In genomic region chr21:18204931-18205330, GRCh38 we compare ENCODE assay signal across 19 cellular contexts. TPM values are rescaled to one million over a fixed set of nuclear protein-coding genes. Genes with fewer than 3 reads are reported as not detected.
DNase-seq lines count a peak whose midpoint lies in the region; ATAC-seq and TF ChIP-seq lines count a peak whose summit lies in the region.
"Had no signal": no experiment of that assay in that cellular context is flagged by ENCODE, and none has a peak within 500 bp of the region (broad histone marks: within the 10 kb centered on the region; RNA-seq: fewer than 3 reads in every experiment).

No MANE protein-coding gene starts in this region.

- ATAC-seq in SK-N-SH treated with all-trans-retinoic acid at 6 μM for 48 hours (no peak), RWPE2 (ENCODE audit: low read depth) (0 out of 3 replicates have a peak, but pooled peaks have one; percentile 23), GM21526 (IDR thresholded peaks at IDR 0.05; ENCODE audit: low FRiP score, unreplicated experiment) (no peak), GM18909 (IDR thresholded peaks at IDR 0.05; ENCODE audit: poor library complexity, unreplicated experiment) (no peak)
- ATAC-seq in activated T-cell treated with anti-CD3 and anti-CD28 coated beads, Interleukin-2, amount 50 U/mL, for 4 hours = no peak
- ATAC-seq: activated naive CD4-positive, alpha-beta T cell treated with anti-CD3 and anti-CD28 coated beads, Interleukin-2, amount 50 U/mL, for 72 hours; mucosa of descending colon; stimulated activated naive B cell treated with anti-CD40 and anti-IgM and Interleukin-4, amounts not matched to agents 10 μg/mL and 1 μg/mL and 100 μg/mL, for 72 hours; T-cell had no signal

- H3K18ac ChIP-seq in mesenchymal stem cell (ENCODE audit: low read depth in 1 of 2, low read length in 2 of 2) = no peak overlapping the region

- 0% methylated on average over 1 of the region's 1 CpG for WGBS in SK-N-SH (ENCODE audit: low lambda C conversion rate)
- no CpG with 5 or more reads among the region's 1 CpG for WGBS in mesenchymal stem cell

- 0 out of 2 replicates have a peak, but pooled peaks have one; percentile 7 for TF ChIP-seq RAD21 in SK-N-SH (IDR thresholded peaks at IDR 0.05; ENCODE audit: low read length)

- no peaks in the 10 kb centered on the region for H3K79me2 ChIP-seq in SK-N-SH (ENCODE audit: insufficient read depth)
- H3K79me2 ChIP-seq in Loucy (ENCODE audit: insufficient read depth, low read length) = no peaks in the 10 kb centered on the region

- H3K14ac ChIP-seq in mesenchymal stem cell (ENCODE audit: low read length in 2 of 2) = no peak overlapping the region

- H3K4me2 ChIP-seq in SK-N-SH = no peak overlapping the region
- H3K4me2 ChIP-seq in Loucy (ENCODE audit: low read depth, low read length, poor library complexity, severe bottlenecking) = no peak overlapping the region
- H3K4me2 ChIP-seq in mesenchymal stem cell (ENCODE audit: low read length, poor library complexity, severe bottlenecking) = no peak overlapping the region

- no peak overlapping the region for H2BK5ac ChIP-seq in mesenchymal stem cell (ENCODE audit: low read depth, low read length, poor library complexity, severe bottlenecking)

- H3K36me3 Mint-ChIP-seq in activated T-cell treated with anti-CD3 and anti-CD28 coated beads, Interleukin-2, amount 50 U/mL, for 4 hours (ENCODE audit: insufficient read depth) = no peaks in the 10 kb centered on the region
- H3K36me3 Mint-ChIP-seq: CD4-positive, alpha-beta memory T cell; stimulated activated naive B cell treated with anti-CD40 and anti-IgM and Interleukin-4, amounts not matched to agents 10 μg/mL and 1 μg/mL and 100 μg/mL, for 72 hours; T-cell had no signal

- no peak overlapping the region for H3K27ac ChIP-seq in SK-N-SH (ENCODE audit: low read depth in 2 of 2, low read length in 1 of 2)
- no peak overlapping the region for H3K27ac ChIP-seq in RWPE2 (ENCODE audit: poor library complexity, severe bottlenecking)
- no peak overlapping the region for H3K27ac ChIP-seq in mesenchymal stem cell (ENCODE audit: low read length, poor library complexity, severe bottlenecking)
- H3K27ac ChIP-seq: HL-60, RWPE1, tibial artery had no signal

- no peaks in the 10 kb centered on the region for H3K4me1 ChIP-seq in SK-N-SH (ENCODE audit: control insufficient read depth in 1 of 2, insufficient read depth in 2 of 2, low read depth in 1 of 2, low read length in 1 of 2)
- H3K4me1 ChIP-seq in Loucy (ENCODE audit: insufficient read depth, low read length, poor library complexity, severe bottlenecking) = no peaks in the 10 kb centered on the region
- no peaks in the 10 kb centered on the region for H3K4me1 ChIP-seq in RWPE2 (ENCODE audit: insufficient read depth, poor library complexity, severe bottlenecking)
- H3K4me1 ChIP-seq in mesenchymal stem cell (ENCODE audit: control insufficient read depth, insufficient read depth, low read depth, low read length) = no peaks in the 10 kb centered on the region
- H3K4me1 ChIP-seq: tibial artery had no signal

- H3K36me3 ChIP-seq in SK-N-SH (replicated peaks in 1 of 2; ENCODE audit: control insufficient read depth in 1 of 2, insufficient read depth in 2 of 2, low read length in 1 of 2) (no peaks in the 10 kb centered on the region), Loucy (ENCODE audit: insufficient read depth, low read length) (no peaks in the 10 kb centered on the region), RWPE2 (ENCODE audit: low read depth) (no peaks in the 10 kb centered on the region), mesenchymal stem cell (ENCODE audit: control insufficient read depth in 1 of 2, insufficient read depth in 2 of 2, low read depth in 1 of 2, low read length in 2 of 2) (no peaks in the 10 kb centered on the region)
- H3K36me3 ChIP-seq: tibial artery had no signal

- no peaks in the 10 kb centered on the region for H3K9me2 ChIP-seq in SK-N-SH
- no peaks in the 10 kb centered on the region for H3K9me2 ChIP-seq in Loucy (replicated peaks; ENCODE audit: low read depth, low read length)

- no peaks in the 10 kb centered on the region for H3K27me3 Mint-ChIP-seq in activated T-cell treated with anti-CD3 and anti-CD28 coated beads, Interleukin-2, amount 50 U/mL, for 4 hours (ENCODE audit: low read depth)
- H3K27me3 Mint-ChIP-seq: CD4-positive, alpha-beta memory T cell; stimulated activated naive B cell treated with anti-CD40 and anti-IgM and Interleukin-4, amounts not matched to agents 10 μg/mL and 1 μg/mL and 100 μg/mL, for 72 hours; T-cell had no signal

- no peak overlapping the region for H2BK120ac ChIP-seq in mesenchymal stem cell (ENCODE audit: low read depth, low read length)

- TF ChIP-seq CTCF in SK-N-SH (IDR thresholded peaks at IDR 0.05) = no peak
- TF ChIP-seq CTCF in Loucy (conservative IDR thresholded peaks at IDR 0.05; ENCODE audit: low read length) = peak; percentile 34
- TF ChIP-seq CTCF in RWPE2 (IDR thresholded peaks at IDR 0.05; ENCODE audit: poor library complexity, severe bottlenecking) = no peak

- no peak overlapping the region for H3K9ac ChIP-seq in SK-N-SH
- H3K9ac ChIP-seq in Loucy (ENCODE audit: low read depth, low read length, poor library complexity, severe bottlenecking) = no peak overlapping the region
- no peak overlapping the region for H3K9ac ChIP-seq in mesenchymal stem cell (ENCODE audit: low read length)

- H3K23ac ChIP-seq in mesenchymal stem cell (ENCODE audit: low read length in 2 of 2) = no peak overlapping the region

- no peak overlapping the region for H4K91ac ChIP-seq in mesenchymal stem cell (ENCODE audit: low read length)

- H4K20me1 ChIP-seq in SK-N-SH (ENCODE audit: insufficient read depth) (no peaks in the 10 kb centered on the region), Loucy (ENCODE audit: insufficient read depth, low read length, poor library complexity, severe bottlenecking) (no peaks in the 10 kb centered on the region)

- H3K9me3 ChIP-seq in SK-N-SH (no peaks in the 10 kb centered on the region), Loucy (ENCODE audit: insufficient read depth, low read depth, low read length) (no peaks in the 10 kb centered on the region), RWPE2 (ENCODE audit: severe bottlenecking) (no peaks in the 10 kb centered on the region), mesenchymal stem cell (ENCODE audit: control insufficient read depth, low read length) (no peaks in the 10 kb centered on the region)
- H3K9me3 ChIP-seq: mucosa of descending colon, tibial artery had no signal

- no peak overlapping the region for H2AK5ac ChIP-seq in mesenchymal stem cell (ENCODE audit: low read length, severe bottlenecking)

- CTCF ChIA-PET in SK-N-SH (lab: Yijun Ruan, JAX) = interaction anchor here (0.9 to 1.6 kb wide), 5 partner anchors 158 to 280 kb away, joined by 3 to 12 read pairs (median 3); no protein-coding TSS in a partner anchor

- H3K4me1 Mint-ChIP-seq in activated T-cell treated with anti-CD3 and anti-CD28 coated beads, Interleukin-2, amount 50 U/mL, for 4 hours (ENCODE audit: low read depth) = no peaks in the 10 kb centered on the region
- H3K4me1 Mint-ChIP-seq: CD4-positive, alpha-beta memory T cell; stimulated activated naive B cell treated with anti-CD40 and anti-IgM and Interleukin-4, amounts not matched to agents 10 μg/mL and 1 μg/mL and 100 μg/mL, for 72 hours; T-cell had no signal

- H3F3A ChIP-seq in SK-N-SH (replicated peaks; ENCODE audit: insufficient read depth) = no peaks in the 10 kb centered on the region
- no peaks in the 10 kb centered on the region for H3F3A ChIP-seq in Loucy (ENCODE audit: low read depth)

- no peaks in the 10 kb centered on the region for H3K27me3 ChIP-seq in SK-N-SH (ENCODE audit: insufficient read depth)
- H3K27me3 ChIP-seq in Loucy (ENCODE audit: insufficient read depth, low read length, poor library complexity, severe bottlenecking) = no peaks in the 10 kb centered on the region
- no peaks in the 10 kb centered on the region for H3K27me3 ChIP-seq in RWPE2 (ENCODE audit: insufficient read depth, poor library complexity, severe bottlenecking)
- H3K27me3 ChIP-seq in mesenchymal stem cell (ENCODE audit: control insufficient read depth in 1 of 2, insufficient read depth in 1 of 2, low read length in 2 of 2) = no peaks in the 10 kb centered on the region
- H3K27me3 ChIP-seq: tibial artery had no signal

- H3K4ac ChIP-seq in mesenchymal stem cell (ENCODE audit: low read depth in 1 of 2, low read length in 2 of 2) = no peak overlapping the region

- POLR2A ChIA-PET in SK-N-SH (lab: Yijun Ruan, JAX) = no interaction called here

- DNase-seq in SK-N-SH = no peak
- no peak for DNase-seq in RWPE2 (ENCODE audit: low spot score)
- peak; percentile 16 for DNase-seq in mesenchymal stem cell
- DNase-seq in activated T-cell treated with anti-CD3 and anti-CD28 coated beads, Interleukin-2, amount 50 U/mL, for 4 hours = no peak
- DNase-seq: activated CD8-positive, alpha-beta memory T cell treated with anti-CD3 and anti-CD28 coated beads for 24 hours; CD4-positive, alpha-beta memory T cell; mucosa of descending colon; NCI-H1436; NCI-H2227 treated with DMSO at 0.1 percent for 48 hours; stimulated activated naive B cell treated with anti-CD40 and anti-IgM and Interleukin-4, amounts not matched to agents 10 μg/mL and 1 μg/mL and 100 μg/mL, for 72 hours; T-cell; tibial artery had no signal

- no peak overlapping the region for H3K4me3 Mint-ChIP-seq in activated T-cell treated with anti-CD3 and anti-CD28 coated beads, Interleukin-2, amount 50 U/mL, for 4 hours
- H3K4me3 Mint-ChIP-seq: CD4-positive, alpha-beta memory T cell; stimulated activated naive B cell treated with anti-CD40 and anti-IgM and Interleukin-4, amounts not matched to agents 10 μg/mL and 1 μg/mL and 100 μg/mL, for 72 hours; T-cell had no signal

- H2BK15ac ChIP-seq in mesenchymal stem cell (ENCODE audit: low read depth, poor library complexity, severe bottlenecking) = no peak overlapping the region

- no peaks in the 10 kb centered on the region for H3K79me1 ChIP-seq in mesenchymal stem cell (replicated peaks; ENCODE audit: low read length, poor library complexity, severe bottlenecking)

- H2BK12ac ChIP-seq in mesenchymal stem cell (ENCODE audit: low read length in 2 of 2) = no peak overlapping the region

- peaks cover 3% of the 10 kb centered on the region for H3K9me3 Mint-ChIP-seq in activated T-cell treated with anti-CD3 and anti-CD28 coated beads, Interleukin-2, amount 50 U/mL, for 4 hours

- no peak for TF ChIP-seq EP300 in SK-N-SH (IDR thresholded peaks at IDR 0.05; ENCODE audit: borderline replicate concordance in 1 of 2, low read depth in 1 of 2, low read length in 1 of 2)

- H3K4me3 ChIP-seq in SK-N-SH (ENCODE audit: low read depth in 2 of 2, low read length in 1 of 2) (no peak overlapping the region), Loucy (ENCODE audit: low read length, poor library complexity, severe bottlenecking) (no peak overlapping the region), RWPE2 (ENCODE audit: severe bottlenecking) (no peak overlapping the region), mesenchymal stem cell (ENCODE audit: insufficient read depth in 1 of 2, low read depth in 1 of 2, low read length in 2 of 2) (no peak overlapping the region)
- H3K4me3 ChIP-seq: mucosa of descending colon, tibial artery had no signal

- no peak overlapping the region for H4K8ac ChIP-seq in mesenchymal stem cell (ENCODE audit: low read length)

- H2AFZ ChIP-seq in SK-N-SH (ENCODE audit: low read depth) = no peak overlapping the region
- H2AFZ ChIP-seq in Loucy (ENCODE audit: low read length) = no peak overlapping the region
- H2AFZ ChIP-seq in mesenchymal stem cell (ENCODE audit: low read depth, low read length) = no peak overlapping the region

RNA-seq across cellular contexts. Expression of gene CHODL, which starts 39.7 kb away (rescaled TPM):
- not detected in 2 replicates for polyA plus RNA-seq in SK-N-SH (2012; rRNA removed)
- polyA plus RNA-seq in SK-N-SH (2012; cell fraction: cytosol; rRNA removed) = 0.03 TPM in 1 of 2 replicates, not detected in the other
- not detected in 2 replicates for polyA plus RNA-seq in SK-N-SH (2012; cell fraction: nucleus; rRNA removed)
- polyA plus RNA-seq in mesenchymal stem cell (2013, experiment 1 of 2) = 34.5 TPM
- polyA plus RNA-seq in mesenchymal stem cell (2013, experiment 2 of 2) = 34.4 TPM
- not detected for total RNA-seq in activated T-cell treated with anti-CD3 and anti-CD28 coated beads, Interleukin-2, amount 50 U/mL, for 4 hours
- total RNA-seq: activated naive CD4-positive, alpha-beta T cell treated with anti-CD3 and anti-CD28 coated beads, Interleukin-2, amount 50 U/mL, for 72 hours had no signal
